18 cellular contexts compared by ENCODE assay signal in genomic region chr21:26095131-26095530, GRCh38.
DNase-seq lines count a peak whose midpoint lies in the region; ATAC-seq and TF ChIP-seq lines count a peak whose summit lies in the region.
"Had no signal": no experiment of that assay in that cellular context is flagged by ENCODE, and none has a peak within 500 bp of the region (broad histone marks: within the 10 kb centered on the region; RNA-seq: fewer than 3 reads in every experiment).

No MANE protein-coding gene starts in this region.

- no peaks in the 10 kb centered on the region for H3K9me2 ChIP-seq in OCI-LY7 (ENCODE audit: insufficient read depth, low read length)

- no peak for ATAC-seq in HG03442 (IDR thresholded peaks at IDR 0.05; ENCODE audit: unreplicated experiment)
- ATAC-seq: A549, HCT116, HepG2 had no signal

- peaks cover 24% of the 10 kb centered on the region for H3K4me1 Mint-ChIP-seq in MCF 10A (ENCODE audit: insufficient read depth, unreplicated experiment)
- no peaks in the 10 kb centered on the region for H3K4me1 Mint-ChIP-seq in activated CD4-positive, alpha-beta memory T cell treated with anti-CD3 and anti-CD28 coated beads for 36 hours (ENCODE audit: low read depth)

- dilution Hi-C loops in mammary epithelial cell (cut with HindIII; ENCODE audit: low sequenced_read_pairs): no loop called here

- WGBS in mammary epithelial cell (ENCODE audit: low coverage, missing lambda C conversion rate): 82% methylated on average over 7 of the region's 7 CpGs

- peak overlapping the region; percentile 49 for H3K27ac Mint-ChIP-seq in MCF 10A (ENCODE audit: low read depth, unreplicated experiment)
- H3K27ac Mint-ChIP-seq in activated CD4-positive, alpha-beta memory T cell treated with anti-CD3 and anti-CD28 coated beads for 36 hours: no peak overlapping the region
- H3K27ac Mint-ChIP-seq: CD4-positive, alpha-beta T cell; HFFc6 had no signal

- no peaks in the 10 kb centered on the region for H3K27me3 ChIP-seq in breast epithelium
- no peaks in the 10 kb centered on the region for H3K27me3 ChIP-seq in mammary epithelial cell (ENCODE audit: insufficient read depth, low read length)

- H3K27me3 Mint-ChIP-seq in MCF 10A (ENCODE audit: insufficient read depth, unreplicated experiment): no peaks in the 10 kb centered on the region
- no peaks in the 10 kb centered on the region for H3K27me3 Mint-ChIP-seq in activated CD4-positive, alpha-beta memory T cell treated with anti-CD3 and anti-CD28 coated beads for 36 hours
- H3K27me3 Mint-ChIP-seq: CD4-positive, alpha-beta T cell had no signal

- in situ Hi-C loops in mammary epithelial cell (cut with MboI; ENCODE audit: low sequenced_read_pairs in 2 of 2): no loop called here

- H3K27ac ChIP-seq in breast epithelium (no peak overlapping the region), mammary epithelial cell (ENCODE audit: insufficient read depth, low read depth, low read length) (no peak overlapping the region), OCI-LY7 (ENCODE audit: low read depth, low read length, poor library complexity, severe bottlenecking) (no peak overlapping the region)
- H3K27ac ChIP-seq: 22Rv1, A549, C4-2B had no signal

- no TSS peak for BruUV-seq in MCF 10A (replicated peaks; lab: Mats Ljungman, UMichigan)
- no TSS peak for BruUV-seq in mammary epithelial cell (replicated peaks; lab: Mats Ljungman, UMichigan)
- BruUV-seq in OCI-LY7 (replicated peaks; lab: Mats Ljungman, UMichigan): no TSS peak

- H3K4me3 Mint-ChIP-seq in MCF 10A (ENCODE audit: unreplicated experiment): no peak overlapping the region
- H3K4me3 Mint-ChIP-seq in activated CD4-positive, alpha-beta memory T cell treated with anti-CD3 and anti-CD28 coated beads for 36 hours: no peak overlapping the region
- H3K4me3 Mint-ChIP-seq: CD4-positive, alpha-beta T cell; HFFc6 had no signal

- intact Hi-C loops in MCF 10A (cut with micrococcal nuclease): no loop called here
- intact Hi-C loops in breast epithelium (cut with DNase I; ENCODE audit: low total_unique reads): no loop called here
- intact Hi-C loops in mammary epithelial cell (cut with micrococcal nuclease): loop anchor here (10.0 kb wide), 1 partner anchor 70 kb away; no protein-coding TSS in a partner anchor
- intact Hi-C loops in activated CD4-positive, alpha-beta memory T cell treated with anti-CD3 and anti-CD28 coated beads for 36 hours (cut with micrococcal nuclease): no loop called here
- intact Hi-C loops in OCI-LY7 (cut with micrococcal nuclease; ENCODE audit: unreplicated experiment): no loop called here

- H3K9me3 ChIP-seq in breast epithelium (no peaks in the 10 kb centered on the region), mammary epithelial cell (replicated peaks; ENCODE audit: insufficient read depth, low read length) (no peaks in the 10 kb centered on the region), OCI-LY7 (ENCODE audit: low read length) (no peaks in the 10 kb centered on the region)
- H3K9me3 ChIP-seq: A549, Caco-2 had no signal

- H3K9ac ChIP-seq in mammary epithelial cell (ENCODE audit: insufficient read depth, low read length): no peak overlapping the region

- H3K9me3 Mint-ChIP-seq in MCF 10A (ENCODE audit: unreplicated experiment): no peaks in the 10 kb centered on the region
- no peaks in the 10 kb centered on the region for H3K9me3 Mint-ChIP-seq in activated CD4-positive, alpha-beta memory T cell treated with anti-CD3 and anti-CD28 coated beads for 36 hours
- H3K9me3 Mint-ChIP-seq: CD4-positive, alpha-beta T cell; HFFc6 had no signal

- H3K4me3 ChIP-seq in breast epithelium (no peak overlapping the region), mammary epithelial cell (replicated peaks in 1 of 3; ENCODE audit: insufficient read depth in 1 of 3, low read depth in 2 of 3, low read length in 3 of 3) (no peak overlapping the region), OCI-LY7 (ENCODE audit: low read depth, low read length, poor library complexity, severe bottlenecking) (no peak overlapping the region)
- H3K4me3 ChIP-seq: A549 had no signal

- H4K20me1 ChIP-seq in mammary epithelial cell (ENCODE audit: insufficient read depth, low read length) (peaks cover 18% of the 10 kb centered on the region), OCI-LY7 (ENCODE audit: insufficient read depth, low read length) (no peaks in the 10 kb centered on the region)

- H3K4me1 ChIP-seq in breast epithelium (no peaks in the 10 kb centered on the region), mammary epithelial cell (ENCODE audit: insufficient read depth, low read length) (peaks cover 23% of the 10 kb centered on the region), OCI-LY7 (ENCODE audit: insufficient read depth, low read length, poor library complexity, severe bottlenecking) (no peaks in the 10 kb centered on the region)

- DNase-seq in MCF 10A (ENCODE audit: unreplicated experiment): peak; percentile 62
- DNase-seq in breast epithelium (ENCODE audit: low spot score in 2 of 2): no peak
- DNase-seq in mammary epithelial cell: peak; percentile 36
- DNase-seq in iris pigment epithelial cell (ENCODE audit: low read depth): peak; percentile 34
- no peak for DNase-seq in activated CD4-positive, alpha-beta memory T cell treated with anti-CD3 and anti-CD28 coated beads for 36 hours
- DNase-seq in OCI-LY7 (ENCODE audit: low spot score): no peak
- DNase-seq: AML-193; Caco-2; CD4-positive, alpha-beta T cell; GOT3; H7; HFFc6 had no signal

- TF ChIP-seq CTCF in MCF 10A (IDR thresholded peaks at IDR 0.05; ENCODE audit: unreplicated experiment) (no peak), breast epithelium (IDR thresholded peaks at IDR 0.05) (no peak), mammary epithelial cell (conservative IDR thresholded peaks at IDR 0.05 in 1 of 2, IDR thresholded peaks at IDR 0.05 in 1 of 2; ENCODE audit: extremely low read depth in 1 of 2, insufficient read depth in 1 of 2, low read depth in 1 of 2, low read length in 2 of 2) (no peak), OCI-LY7 (conservative IDR thresholded peaks at IDR 0.05; ENCODE audit: low read length) (no peak)

- POLR2A ChIA-PET in MCF 10A (lab: Yijun Ruan, JAX) (interaction anchor here (0.6 to 1.0 kb wide), 4 partner anchors 12 to 732 kb away, joined by 3 to 5 read pairs (median 4); no protein-coding TSS in a partner anchor), OCI-LY7 (lab: Charles Lee) (interaction anchor here (1.2 kb wide), 1 partner anchor 17 kb away, joined by 4 read pairs; no protein-coding TSS in a partner anchor)
- POLR2A ChIA-PET in activated CD4-positive, alpha-beta memory T cell treated with anti-CD3 and anti-CD28 coated beads for 36 hours (lab: Charles Lee): no interaction called here

- H2AFZ ChIP-seq in mammary epithelial cell (ENCODE audit: low read depth, low read length) (no peak overlapping the region), OCI-LY7 (ENCODE audit: low read length) (no peak overlapping the region)

- H3K79me2 ChIP-seq in mammary epithelial cell (ENCODE audit: insufficient read depth, low read length) (peaks cover 95% of the 10 kb centered on the region), OCI-LY7 (ENCODE audit: insufficient read depth, low read depth, low read length) (no peaks in the 10 kb centered on the region)

- CTCF ChIA-PET in MCF 10A (lab: Yijun Ruan, JAX) (interaction anchor here (1.7 kb wide), 1 partner anchor 76 kb away, joined by 3 read pairs; no protein-coding TSS in a partner anchor), mammary epithelial cell (lab: Charles Lee; ENCODE audit: low non-redundant PET) (no interaction called here), OCI-LY7 (lab: Charles Lee; ENCODE audit: unreplicated experiment) (no interaction called here)
- CTCF ChIA-PET in activated CD4-positive, alpha-beta memory T cell treated with anti-CD3 and anti-CD28 coated beads for 36 hours (lab: Charles Lee): no interaction called here

- H3K4me2 ChIP-seq in mammary epithelial cell (ENCODE audit: insufficient read depth, low read depth, low read length) (no peak overlapping the region), OCI-LY7 (ENCODE audit: low read length) (no peak overlapping the region)
- H3K4me2 ChIP-seq: A549 had no signal

- H3K36me3 Mint-ChIP-seq in MCF 10A (ENCODE audit: insufficient read depth, unreplicated experiment): peaks cover 11% of the 10 kb centered on the region
- peaks cover 2% of the 10 kb centered on the region for H3K36me3 Mint-ChIP-seq in activated CD4-positive, alpha-beta memory T cell treated with anti-CD3 and anti-CD28 coated beads for 36 hours

- TF ChIP-seq POLR2A in breast epithelium (IDR thresholded peaks at IDR 0.05): no peak

- H3K36me3 ChIP-seq in breast epithelium (no peaks in the 10 kb centered on the region), mammary epithelial cell (ENCODE audit: insufficient read depth, low read length) (no peaks in the 10 kb centered on the region), OCI-LY7 (ENCODE audit: insufficient read depth, low read length) (no peaks in the 10 kb centered on the region)

Comparison
In these comparisons a context has a peak if more than half of its experiments do, and no peak if none do; other contexts are left out.
1. DNase-seq: peak in MCF 10A (single experiment), mammary epithelial cell (single experiment) and iris pigment epithelial cell (single experiment); none in breast epithelium (0 of 2), activated CD4-positive, alpha-beta memory T cell treated with anti-CD3 and anti-CD28 coated beads for 36 hours (single experiment) and OCI-LY7 (single experiment).